Comparison of ENCODE assay signal across 15 cellular contexts in genomic region chr16:73315645-73316044, GRCh38.
DNase-seq lines count a peak whose midpoint lies in the region; ATAC-seq, FAIRE-seq and TF ChIP-seq lines count a peak whose summit lies in the region.
"Had no signal": no experiment of that assay in that cellular context is flagged by ENCODE, and none has a peak within 500 bp of the region (broad histone marks: within the 10 kb centered on the region; RNA-seq: fewer than 3 reads in every experiment).

No MANE protein-coding gene starts in this region.

- POLR2A ChIA-PET in GM12878 (lab: Charles Lee): no interaction called here

- no peak for TF ChIP-seq CTCF in GM12878 (IDR thresholded peaks at IDR 0.05 in 2 of 3, conservative IDR thresholded peaks at IDR 0.05 in 1 of 3; ENCODE audit: control insufficient read depth in 2 of 3, extremely low read depth in 1 of 3, insufficient read depth in 1 of 3, low read depth in 3 of 3, low read length in 3 of 3)
- TF ChIP-seq CTCF in dorsolateral prefrontal cortex (IDR thresholded peaks at IDR 0.05 in 54 of 56, conservative IDR thresholded peaks at IDR 0.05 in 2 of 56; ENCODE audit: low read depth in 1 of 56, partially characterized antibody in 56 of 56): no peak

- intact Hi-C loops in GM12878 (cut with micrococcal nuclease; ENCODE audit: unreplicated experiment): loop anchor here (1.0 kb wide), 1 partner anchor 26 kb away; no protein-coding TSS in a partner anchor
- intact Hi-C loops in dorsolateral prefrontal cortex (cut with DNase I): no loop called here

- peaks cover 7% of the 10 kb centered on the region for H3K4me1 ChIP-seq in GM12878 (ENCODE audit: control insufficient read depth, insufficient read depth, low read length)
- no peaks in the 10 kb centered on the region for H3K4me1 ChIP-seq in effector memory CD4-positive, alpha-beta T cell (ENCODE audit: control insufficient read depth, insufficient read depth, low read length, poor library complexity, severe bottlenecking)
- H3K4me1 ChIP-seq: prostate gland had no signal

- peak overlapping the region; percentile 26 for H3K4me2 ChIP-seq in GM12878 (ENCODE audit: control insufficient read depth, insufficient read depth)

- peak overlapping the region; percentile 46; the same call in 1 of the 2 replicates for H2AFZ ChIP-seq in GM12878 (ENCODE audit: control insufficient read depth, low read depth, low read length)

- peak; percentile 80 for FAIRE-seq in GM12878 (lab: Jason Lieb, UNC)

- H3K36me3 ChIP-seq in GM12878 (ENCODE audit: control insufficient read depth in 2 of 2, insufficient read depth in 2 of 2, low read length in 1 of 2): no peaks in the 10 kb centered on the region
- no peaks in the 10 kb centered on the region for H3K36me3 ChIP-seq in effector memory CD4-positive, alpha-beta T cell (ENCODE audit: control insufficient read depth, insufficient read depth, low read length)
- H3K36me3 ChIP-seq: prostate gland, thoracic aorta had no signal

- no peaks in the 10 kb centered on the region for H4K20me1 ChIP-seq in GM12878 (ENCODE audit: control insufficient read depth, insufficient read depth)

- H3K27ac ChIP-seq in GM12878 (ENCODE audit: control insufficient read depth, insufficient read depth) (peak overlapping the region; percentile 64), dorsolateral prefrontal cortex (no peak overlapping the region)
- H3K27ac ChIP-seq in effector memory CD4-positive, alpha-beta T cell (ENCODE audit: insufficient read depth, low read length, poor library complexity, severe bottlenecking): no peak overlapping the region
- H3K27ac ChIP-seq: HL-60, prostate gland, thoracic aorta had no signal

- no peak for TF ChIP-seq RAD21 in GM12878 (IDR thresholded peaks at IDR 0.05; ENCODE audit: insufficient read depth, low read depth, low read length)

- TF ChIP-seq POLR2A in GM12878 (IDR thresholded peaks at IDR 0.05; ENCODE audit: low read depth, low read length): no peak

- no peaks in the 10 kb centered on the region for H3K79me2 ChIP-seq in GM12878 (ENCODE audit: control insufficient read depth, insufficient read depth, low read length)

- DNase-seq in GM12878 (ENCODE audit: low read depth, low spot score): peak; percentile 60
- no peak for DNase-seq in NCI-H1930 (lab: John Stamatoyannopoulos, UW)
- DNase-seq in dorsolateral prefrontal cortex: no peak
- DNase-seq in NCI-H774 (lab: John Stamatoyannopoulos, UW): no peak
- DNase-seq in effector memory CD4-positive, alpha-beta T cell: no peak
- DNase-seq: aorta; hypothalamus; NCI-H1105; stimulated activated CD4-positive, alpha-beta T cell treated with anti-CD3 and anti-CD28 coated beads, Interleukin-4, amount 100 ng/mL, for 4 hours had no signal

- SMC1A ChIA-PET in GM12878 (lab: Charles Lee; ENCODE audit: uncharacterized antibody, unreplicated experiment): interaction anchor here (0.6 to 1.2 kb wide), 2 partner anchors 26 to 43 kb away, joined by 3 to 4 read pairs; no protein-coding TSS in a partner anchor

- H3K4me3 ChIP-seq in GM12878 (no peak overlapping the region), dorsolateral prefrontal cortex (no peak overlapping the region)
- no peak overlapping the region for H3K4me3 ChIP-seq in effector memory CD4-positive, alpha-beta T cell (ENCODE audit: insufficient read depth, low read depth, low read length, poor library complexity, severe bottlenecking)
- H3K4me3 ChIP-seq: prostate gland, thoracic aorta had no signal

- no TSS peak for BruUV-seq in GM12878 (replicated peaks; lab: Mats Ljungman, UMichigan)

- peak; percentile 33 to 59; a peak in 2 of 4 replicates for TF ChIP-seq EP300 in GM12878 (IDR thresholded peaks at IDR 0.05; ENCODE audit: borderline replicate concordance in 1 of 2, control insufficient read depth in 1 of 2, low read depth in 2 of 2, low read length in 2 of 2)

- no peaks in the 10 kb centered on the region; the same call in 1 of the 3 replicates for H3K9me3 ChIP-seq in GM12878 (replicated peaks; ENCODE audit: control insufficient read depth, insufficient read depth, low read length)
- H3K9me3 ChIP-seq in effector memory CD4-positive, alpha-beta T cell (ENCODE audit: control insufficient read depth, low read length): no peaks in the 10 kb centered on the region
- H3K9me3 ChIP-seq: prostate gland, thoracic aorta had no signal

- no peaks in the 10 kb centered on the region for H3K27me3 ChIP-seq in GM12878 (replicated peaks in 1 of 2; ENCODE audit: control insufficient read depth in 2 of 2, insufficient read depth in 2 of 2, low read length in 1 of 2)
- no peaks in the 10 kb centered on the region for H3K27me3 ChIP-seq in dorsolateral prefrontal cortex
- no peaks in the 10 kb centered on the region for H3K27me3 ChIP-seq in effector memory CD4-positive, alpha-beta T cell (replicated peaks; ENCODE audit: control insufficient read depth, insufficient read depth, low read length, poor library complexity, severe bottlenecking)

- no peak overlapping the region for H3K9ac ChIP-seq in GM12878 (ENCODE audit: control insufficient read depth, insufficient read depth, low read length)

- ATAC-seq in GM18867 (IDR thresholded peaks at IDR 0.05; ENCODE audit: unreplicated experiment) (peak; percentile 71), GM21576 (IDR thresholded peaks at IDR 0.05; ENCODE audit: unreplicated experiment) (peak; percentile 85), HG03159 (IDR thresholded peaks at IDR 0.05; ENCODE audit: unreplicated experiment) (peak; percentile 91), GM12878 (peak; percentile 90)

- WGBS in GM12878 (ENCODE audit: insufficient coverage, insufficient replicate concordance, low lambda C conversion rate, missing lambda C conversion rate): 6% methylated on average over 7 of the region's 7 CpGs

- in situ Hi-C loops in GM12878 (cut with MboI): no loop called here

- RAD21 ChIA-PET in GM12878 (lab: Charles Lee; ENCODE audit: unreplicated experiment): interaction anchor here (1.6 kb wide), 1 partner anchor 26 kb away, joined by 3 read pairs; no protein-coding TSS in a partner anchor

- CTCF ChIA-PET in GM12878 (lab: Yijun Ruan, JAX): no interaction called here

TF ChIP-seq in GM12878, 131 proteins besides CTCF, POLR2A, EP300 and RAD21 (continues in another document):
- no peak for TF ChIP-seq WRNIP1 (IDR thresholded peaks at IDR 0.05; ENCODE audit: borderline replicate concordance, low read depth, low read length)
- TF ChIP-seq HCFC1 (IDR thresholded peaks at IDR 0.05; ENCODE audit: low read length): no peak
- peak; percentile 69 for TF ChIP-seq NFIC (IDR thresholded peaks at IDR 0.05; ENCODE audit: low read depth, low read length)
- TF ChIP-seq ZNF217 (IDR thresholded peaks at IDR 0.05): no peak
- peak in 1 of 2 experiments; percentile 88; a peak in 2 of 4 replicates for TF ChIP-seq SRF (IDR thresholded peaks at IDR 0.05; ENCODE audit: low read depth in 2 of 2, low read length in 2 of 2)
- no peak for TF ChIP-seq MYC (IDR thresholded peaks at IDR 0.05; ENCODE audit: insufficient read depth, insufficient read length, insufficient replicate concordance, low read length, severe bottlenecking)
- no peak for TF ChIP-seq ESRRA (IDR thresholded peaks at IDR 0.05; ENCODE audit: low read length)
- TF ChIP-seq KLF5 (IDR thresholded peaks at IDR 0.05; ENCODE audit: partially characterized antibody): no peak
- no peak for TF ChIP-seq SIN3A (IDR thresholded peaks at IDR 0.05; ENCODE audit: low read depth, low read length)
- TF ChIP-seq SMAD1 (IDR thresholded peaks at IDR 0.05; ENCODE audit: low read depth, partially characterized antibody): no peak
- no peak for TF ChIP-seq YY1 (IDR thresholded peaks at IDR 0.05; ENCODE audit: low read depth, low read length)
- no peak for TF ChIP-seq NR2C2 (IDR thresholded peaks at IDR 0.05; ENCODE audit: borderline replicate concordance, control insufficient read depth, insufficient read length, low read depth)
- peak; percentile 79 to 83 for TF ChIP-seq IKZF2 (IDR thresholded peaks at IDR 0.05)
- TF ChIP-seq TCF7 (IDR thresholded peaks at IDR 0.05; ENCODE audit: borderline replicate concordance): peak; percentile 25; the same call in 1 of the 2 replicates
- TF ChIP-seq CBX3 (IDR thresholded peaks at IDR 0.05; ENCODE audit: borderline replicate concordance, low read depth): no peak
- no peak for TF ChIP-seq KAT2A (conservative IDR thresholded peaks at IDR 0.05; ENCODE audit: control insufficient read depth, low read depth, low read length)
- TF ChIP-seq, protein P1, sequence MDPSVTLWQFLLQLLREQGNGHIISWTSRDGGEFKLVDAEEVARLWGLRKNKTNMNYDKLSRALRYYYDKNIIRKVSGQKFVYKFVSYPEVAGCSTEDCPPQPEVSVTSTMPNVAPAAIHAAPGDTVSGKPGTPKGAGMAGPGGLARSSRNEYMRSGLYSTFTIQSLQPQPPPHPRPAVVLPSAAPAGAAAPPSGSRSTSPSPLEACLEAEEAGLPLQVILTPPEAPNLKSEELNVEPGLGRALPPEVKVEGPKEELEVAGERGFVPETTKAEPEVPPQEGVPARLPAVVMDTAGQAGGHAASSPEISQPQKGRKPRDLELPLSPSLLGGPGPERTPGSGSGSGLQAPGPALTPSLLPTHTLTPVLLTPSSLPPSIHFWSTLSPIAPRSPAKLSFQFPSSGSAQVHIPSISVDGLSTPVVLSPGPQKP (IDR thresholded peaks at IDR 0.05; ENCODE audit: low read depth, low read length): no peak
- no peak for TF ChIP-seq HDGF (IDR thresholded peaks at IDR 0.05)
- no peak for TF ChIP-seq NRF1 (conservative IDR thresholded peaks at IDR 0.05; ENCODE audit: low read depth, low read length)
- TF ChIP-seq MEF2A (IDR thresholded peaks at IDR 0.05; ENCODE audit: insufficient read depth, low read depth, low read length): peak; percentile 56; the same call in 1 of the 2 replicates
- TF ChIP-seq MEF2B (IDR thresholded peaks at IDR 0.05; ENCODE audit: partially characterized antibody, poor library complexity, severe bottlenecking): peak; percentile 96
